16 cellular contexts compared by ENCODE assay signal in genomic region chr20:64050261-64051032, GRCh38. TPM values are rescaled to one million over a fixed set of nuclear protein-coding genes. Genes with fewer than 3 reads are reported as not detected.
DNase-seq lines count a peak whose midpoint lies in the region; ATAC-seq and TF ChIP-seq lines count a peak whose summit lies in the region.
"Had no signal": no experiment of that assay in that cellular context is flagged by ENCODE, and none has a peak within 500 bp of the region (broad histone marks: within the 10 kb centered on the region; RNA-seq: fewer than 3 reads in every experiment).

No MANE protein-coding gene starts in this region.

- TF ChIP-seq CTCF in GM12864 (IDR thresholded peaks at IDR 0.05; ENCODE audit: low read depth, low read length, missing control alignments) (peak; percentile 2), right atrium auricular region (IDR thresholded peaks at IDR 0.05) (no peak), gastrocnemius medialis (IDR thresholded peaks at IDR 0.05 in 4 of 5, conservative IDR thresholded peaks at IDR 0.05 in 1 of 5) (no peak)

- H3K27me3 ChIP-seq in SJCRH30 (peaks cover 10% of the 10 kb centered on the region), right atrium auricular region (peaks cover 4 to 5% of the 10 kb centered on the region in 2 donors), gastrocnemius medialis (peaks cover 27 to 40% (median 33%) of the 10 kb centered on the region in 3 donors)

- H3K9me3 ChIP-seq in SJCRH30 (replicated peaks) (no peaks in the 10 kb centered on the region), right atrium auricular region (no peaks in the 10 kb centered on the region), gastrocnemius medialis (no peaks in the 10 kb centered on the region)
- H3K9me3 ChIP-seq: SK-N-SH had no signal

- in situ Hi-C loops in gastrocnemius medialis (cut with MboI; ENCODE audit: low sequenced_read_pairs in 4 of 4): no loop called here

- DNase-seq in GM12864 (ENCODE audit: low read depth): no peak
- DNase-seq in SJCRH30: no peak
- DNase-seq in right atrium auricular region (ENCODE audit: low spot score): no peak
- no peak for DNase-seq in gastrocnemius medialis
- no peak for DNase-seq in HK-2 (ENCODE audit: unreplicated experiment)
- no peak for DNase-seq in NCI-H1436 (lab: John Stamatoyannopoulos, UW)
- DNase-seq: activated CD4-positive, alpha-beta T cell treated with anti-CD3 and anti-CD28 coated beads for 48 hours; activated effector memory CD4-positive, alpha-beta T cell treated with Interleukin-2 at 50 U/mL for 16 hours; CD4-positive, alpha-beta memory T cell; cerebellar nuclear complex; GOT3; NCI-H1694; NCI-H82; SK-N-SH had no signal

- H3K4me1 ChIP-seq in SJCRH30 (peaks cover 35% of the 10 kb centered on the region), right atrium auricular region (peaks cover 0 to 38% of the 10 kb centered on the region in 2 donors), gastrocnemius medialis (no peaks in the 10 kb centered on the region)

- H3K27ac ChIP-seq in SJCRH30: no peak overlapping the region
- peak overlapping the region; percentile 62 to 69 for H3K27ac ChIP-seq in right atrium auricular region
- peak overlapping the region; percentile 71 to 83 (median 76) for H3K27ac ChIP-seq in gastrocnemius medialis

- ATAC-seq in gastrocnemius medialis (no peak), GM18858 (IDR thresholded peaks at IDR 0.05; ENCODE audit: unreplicated experiment) (no peak), HG03571 (IDR thresholded peaks at IDR 0.05; ENCODE audit: unreplicated experiment) (no peak)

- H3K4me3 ChIP-seq in GM12864 (ENCODE audit: low read depth, low read length): no peak overlapping the region
- H3K4me3 ChIP-seq in SJCRH30: peak overlapping the region; percentile 31
- peak overlapping the region; percentile 17 to 49 for H3K4me3 ChIP-seq in right atrium auricular region
- peak overlapping the region; percentile 25 to 54 (median 38) for H3K4me3 ChIP-seq in gastrocnemius medialis

- H3K36me3 ChIP-seq in SJCRH30 (no peaks in the 10 kb centered on the region), right atrium auricular region (peaks cover 18% of the 10 kb centered on the region), gastrocnemius medialis (no peaks in the 10 kb centered on the region)

- TF ChIP-seq POLR2A in gastrocnemius medialis (IDR thresholded peaks at IDR 0.05): no peak

- intact Hi-C loops in gastrocnemius medialis (cut with DNase I; ENCODE audit: low total_unique reads): no loop called here

RNA-seq across cellular contexts. Expression of gene SOX18, which starts 1.0 kb away (rescaled TPM):
- total RNA-seq in SJCRH30 (2014; rRNA removed; shearing (Covaris generic)): 0.13 and 0.14 TPM in 2 replicates
- total RNA-seq in right atrium auricular region (10 to 100 TPM; 15.1 to 17.2 TPM), gastrocnemius medialis (1 to 10 TPM; 2.9 to 6.5 (median 5.6) TPM)
- total RNA-seq: CD4-positive, alpha-beta memory T cell had no signal

RNA-seq across cellular contexts. Expression of gene TCEA2, which starts 12.6 kb away (rescaled TPM):
- 12.6 and 16.9 TPM in 2 replicates for total RNA-seq in SJCRH30 (2014; rRNA removed; shearing (Covaris generic))
- total RNA-seq in right atrium auricular region: 10 to 100 TPM; 17.8 to 25.5 TPM
- 10 to 100 TPM in 1 of 4 donors, 1 to 10 TPM in 3; 8.4 to 21.0 (median 8.8) TPM for total RNA-seq in gastrocnemius medialis

RNA-seq across cellular contexts. Expression of gene C20orf204, which starts 14.5 kb away (rescaled TPM):
- 2.0 and 3.0 TPM in 2 replicates for total RNA-seq in SJCRH30 (2014; rRNA removed; shearing (Covaris generic))
- total RNA-seq in right atrium auricular region: under 1 TPM; 0.07 to 0.35 TPM
- total RNA-seq in gastrocnemius medialis: under 1 TPM in 3 of 4 donors, not detected in 1; 0.16 to 0.66 (median 0.33) TPM

RNA-seq across cellular contexts. Expression of gene RGS19, which starts 28.9 kb away (rescaled TPM):
- total RNA-seq in SJCRH30 (2014; rRNA removed; shearing (Covaris generic)): 17.2 and 18.8 TPM in 2 replicates
- total RNA-seq in right atrium auricular region (10 to 100 TPM in 1 of 2 donors, 1 to 10 TPM in 1; 7.8 to 14.1 TPM), gastrocnemius medialis (1 to 10 TPM in 3 of 4 donors, under 1 TPM in 1; 0.92 to 7.7 (median 3.5) TPM)

RNA-seq across cellular contexts. Expression of gene OPRL1, which starts 29.4 kb away (rescaled TPM):
- total RNA-seq in SJCRH30 (2014; rRNA removed; shearing (Covaris generic)): 0.28 and 0.43 TPM in 2 replicates
- 1 to 10 TPM in 1 of 2 donors, under 1 TPM in 1; 0.75 to 1.4 TPM for total RNA-seq in right atrium auricular region
- under 1 TPM; 0.10 to 0.68 (median 0.15) TPM for total RNA-seq in gastrocnemius medialis
